In the genomic region with DNA sequence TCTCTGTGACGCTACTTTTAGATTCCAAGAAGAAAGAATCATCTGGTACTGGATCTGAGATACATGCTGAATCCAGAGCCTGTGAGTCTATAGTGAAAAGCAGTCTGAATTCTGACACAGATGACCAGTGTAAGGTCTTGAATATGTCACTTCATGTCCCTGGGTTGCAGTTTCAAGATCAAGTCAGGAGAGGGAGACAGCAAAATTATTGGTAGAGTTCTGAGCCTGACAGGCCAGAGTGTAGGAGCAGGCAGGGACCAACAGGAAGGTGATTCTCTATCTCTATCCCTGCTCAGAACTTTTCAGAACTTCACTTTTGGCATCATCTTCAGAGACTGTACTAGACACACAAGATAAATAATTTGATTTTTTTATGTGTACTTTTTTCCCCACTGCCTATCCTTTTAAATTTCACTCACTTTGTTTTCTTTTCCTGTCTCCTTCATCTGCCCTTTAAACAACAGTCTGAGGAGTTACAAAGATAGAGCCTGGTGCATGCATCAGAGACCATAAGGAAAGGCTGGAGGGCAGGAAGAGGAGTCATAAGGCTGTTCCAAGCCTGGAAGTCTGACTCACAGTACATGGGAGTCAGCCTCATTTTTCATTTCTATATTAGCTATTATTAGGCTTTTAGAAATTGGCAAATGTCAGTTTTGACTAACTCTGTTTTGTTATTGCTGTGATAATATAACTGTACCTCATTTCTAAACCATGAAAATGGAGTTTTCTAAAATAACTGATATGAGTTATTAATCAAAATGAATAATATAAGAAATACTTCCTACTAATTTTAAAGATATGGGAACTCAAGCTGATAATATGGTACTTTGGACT, we compare ENCODE assay signal across 8 cellular contexts.
DNase-seq lines count a peak whose midpoint lies in the region; ATAC-seq and TF ChIP-seq lines count a peak whose summit lies in the region.

No MANE protein-coding gene starts in this region.

- H3K4me1 Mint-ChIP-seq in Caco-2 (ENCODE audit: low read depth, unreplicated experiment): no peaks in the 10 kb centered on the region

- no peaks in the 10 kb centered on the region for H3K9me3 Mint-ChIP-seq in Caco-2 (ENCODE audit: unreplicated experiment)

- H3K27ac ChIP-seq in neural cell (ENCODE audit: low read length): no peak overlapping the region

- H3K27me3 ChIP-seq in Caco-2 (replicated peaks; ENCODE audit: control insufficient read depth, insufficient read depth, low read length) (no peaks in the 10 kb centered on the region), neural cell (ENCODE audit: insufficient read depth, low read depth, low read length) (no peaks in the 10 kb centered on the region)

- POLR2A ChIA-PET in Caco-2 (lab: Charles Lee): no interaction called here

- no peak overlapping the region for H2AFZ ChIP-seq in neural cell (ENCODE audit: low read depth, low read length)

- no peak overlapping the region for H3K27ac Mint-ChIP-seq in Caco-2 (ENCODE audit: unreplicated experiment)

- no peak overlapping the region for H3K9ac ChIP-seq in neural cell (ENCODE audit: low read length)

- BruUV-seq in Caco-2 (replicated peaks; lab: Mats Ljungman, UMichigan): no TSS peak

- intact Hi-C loops in Caco-2 (cut with micrococcal nuclease; ENCODE audit: unreplicated experiment): loop anchor here (1.0 to 5.0 kb wide), 3 partner anchors 186 to 689 kb away; no protein-coding TSS in a partner anchor

- DNase-seq in Caco-2: peak in 1 of 2 experiments; percentile 49
- DNase-seq in NB4 (ENCODE audit: low read depth): peak; percentile 50
- DNase-seq in cardiac fibroblast (ENCODE audit: low read depth in 2 of 2): peak; percentile 59 to 60
- DNase-seq in occipital lobe (lab: John Stamatoyannopoulos, UW): no peak
- no peak for DNase-seq in stimulated activated CD8-positive, alpha-beta memory T cell treated with anti-CD3 and anti-CD28 coated beads, Interleukin-4, amount 100 ng/mL, for 48 hours

- no peak for TF ChIP-seq EP300 in neural cell (conservative IDR thresholded peaks at IDR 0.05; ENCODE audit: poor library complexity, severe bottlenecking)

- TF ChIP-seq CTCF in Caco-2 (IDR thresholded peaks at IDR 0.05; ENCODE audit: insufficient read depth in 1 of 2, low read depth in 1 of 2, low read length in 1 of 2, severe bottlenecking in 1 of 2, unreplicated experiment in 1 of 2) (peak; percentile 46 to 53), NB4 (IDR thresholded peaks at IDR 0.05; ENCODE audit: low read depth, low read length) (peak; percentile 46), cardiac fibroblast (IDR thresholded peaks at IDR 0.05; ENCODE audit: low read depth, low read length) (peak; percentile 16), neural cell (IDR thresholded peaks at IDR 0.05; ENCODE audit: poor library complexity, severe bottlenecking) (peak; percentile 38)

- H3K4me3 ChIP-seq in Caco-2 (ENCODE audit: low read depth, low read length) (no peak overlapping the region), NB4 (ENCODE audit: low read depth, low read length) (no peak overlapping the region), cardiac fibroblast (replicated peaks in 1 of 2; ENCODE audit: low read depth in 2 of 2, low read length in 2 of 2) (no peak overlapping the region), neural cell (ENCODE audit: low read length) (no peak overlapping the region)

- H3K4me3 Mint-ChIP-seq in Caco-2 (ENCODE audit: unreplicated experiment): no peak overlapping the region

- no peak overlapping the region for H3K4me2 ChIP-seq in neural cell (ENCODE audit: low read length)

- H3K4me1 ChIP-seq in Caco-2: no peaks in the 10 kb centered on the region

- H3F3A ChIP-seq in neural cell (ENCODE audit: insufficient read depth, low read length, poor library complexity, severe bottlenecking): no peaks in the 10 kb centered on the region

- H3K36me3 ChIP-seq in Caco-2 (ENCODE audit: control insufficient read depth, insufficient read depth, low read length) (no peaks in the 10 kb centered on the region), neural cell (ENCODE audit: insufficient read depth, low read length) (no peaks in the 10 kb centered on the region)

- TF ChIP-seq RAD21 in neural cell (conservative IDR thresholded peaks at IDR 0.05): peak; percentile 41

- no peaks in the 10 kb centered on the region for H4K20me1 ChIP-seq in neural cell (ENCODE audit: insufficient read depth)

- no peaks in the 10 kb centered on the region for H3K9me3 ChIP-seq in Caco-2
- H3K9me3 ChIP-seq in neural cell (ENCODE audit: low read length): no peaks in the 10 kb centered on the region

- no peaks in the 10 kb centered on the region for H3K36me3 Mint-ChIP-seq in Caco-2 (ENCODE audit: insufficient read depth, unreplicated experiment)

- CTCF ChIA-PET in Caco-2 (lab: Charles Lee): no interaction called here

- no peak for TF ChIP-seq POLR2A in NB4 (IDR thresholded peaks at IDR 0.05; ENCODE audit: extremely low read depth, insufficient read length)

- ATAC-seq in GM19467 (IDR thresholded peaks at IDR 0.05; ENCODE audit: unreplicated experiment) (peak; percentile 55), HG03196 (IDR thresholded peaks at IDR 0.05; ENCODE audit: unreplicated experiment) (no peak)

- H3K27me3 Mint-ChIP-seq in Caco-2 (ENCODE audit: insufficient read depth, unreplicated experiment): peaks cover 3% of the 10 kb centered on the region

- no peaks in the 10 kb centered on the region for H3K9me2 ChIP-seq in neural cell (ENCODE audit: insufficient read depth, low read length)

- H3K79me2 ChIP-seq in neural cell (replicated peaks; ENCODE audit: insufficient read depth, low read length): no peaks in the 10 kb centered on the region

TF ChIP-seq in neural cell, 6 proteins besides CTCF, POLR2A, EP300 and RAD21:
- TF ChIP-seq SMC3 (conservative IDR thresholded peaks at IDR 0.05; ENCODE audit: poor library complexity): peak; percentile 57
- TF ChIP-seq, protein P1, sequence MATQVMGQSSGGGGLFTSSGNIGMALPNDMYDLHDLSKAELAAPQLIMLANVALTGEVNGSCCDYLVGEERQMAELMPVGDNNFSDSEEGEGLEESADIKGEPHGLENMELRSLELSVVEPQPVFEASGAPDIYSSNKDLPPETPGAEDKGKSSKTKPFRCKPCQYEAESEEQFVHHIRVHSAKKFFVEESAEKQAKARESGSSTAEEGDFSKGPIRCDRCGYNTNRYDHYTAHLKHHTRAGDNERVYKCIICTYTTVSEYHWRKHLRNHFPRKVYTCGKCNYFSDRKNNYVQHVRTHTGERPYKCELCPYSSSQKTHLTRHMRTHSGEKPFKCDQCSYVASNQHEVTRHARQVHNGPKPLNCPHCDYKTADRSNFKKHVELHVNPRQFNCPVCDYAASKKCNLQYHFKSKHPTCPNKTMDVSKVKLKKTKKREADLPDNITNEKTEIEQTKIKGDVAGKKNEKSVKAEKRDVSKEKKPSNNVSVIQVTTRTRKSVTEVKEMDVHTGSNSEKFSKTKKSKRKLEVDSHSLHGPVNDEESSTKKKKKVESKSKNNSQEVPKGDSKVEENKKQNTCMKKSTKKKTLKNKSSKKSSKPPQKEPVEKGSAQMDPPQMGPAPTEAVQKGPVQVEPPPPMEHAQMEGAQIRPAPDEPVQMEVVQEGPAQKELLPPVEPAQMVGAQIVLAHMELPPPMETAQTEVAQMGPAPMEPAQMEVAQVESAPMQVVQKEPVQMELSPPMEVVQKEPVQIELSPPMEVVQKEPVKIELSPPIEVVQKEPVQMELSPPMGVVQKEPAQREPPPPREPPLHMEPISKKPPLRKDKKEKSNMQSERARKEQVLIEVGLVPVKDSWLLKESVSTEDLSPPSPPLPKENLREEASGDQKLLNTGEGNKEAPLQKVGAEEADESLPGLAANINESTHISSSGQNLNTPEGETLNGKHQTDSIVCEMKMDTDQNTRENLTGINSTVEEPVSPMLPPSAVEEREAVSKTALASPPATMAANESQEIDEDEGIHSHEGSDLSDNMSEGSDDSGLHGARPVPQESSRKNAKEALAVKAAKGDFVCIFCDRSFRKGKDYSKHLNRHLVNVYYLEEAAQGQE (IDR thresholded peaks at IDR 0.05; ENCODE audit: borderline replicate concordance): no peak

Comparison
In these comparisons a context has a peak if more than half of its experiments do, and no peak if none do; other contexts are left out.
1. DNase-seq: peak in NB4 (single experiment) and cardiac fibroblast (2 of 2); none in occipital lobe (single experiment) and stimulated activated CD8-positive, alpha-beta memory T cell treated with anti-CD3 and anti-CD28 coated beads, Interleukin-4, amount 100 ng/mL, for 48 hours (single experiment).
2. Peak in every context shown above with its lines, with median percentiles within 50 percentile points of each other: CTCF ChIP-seq.